ENCODE assay signal across 8 cellular contexts in the genomic region with DNA sequence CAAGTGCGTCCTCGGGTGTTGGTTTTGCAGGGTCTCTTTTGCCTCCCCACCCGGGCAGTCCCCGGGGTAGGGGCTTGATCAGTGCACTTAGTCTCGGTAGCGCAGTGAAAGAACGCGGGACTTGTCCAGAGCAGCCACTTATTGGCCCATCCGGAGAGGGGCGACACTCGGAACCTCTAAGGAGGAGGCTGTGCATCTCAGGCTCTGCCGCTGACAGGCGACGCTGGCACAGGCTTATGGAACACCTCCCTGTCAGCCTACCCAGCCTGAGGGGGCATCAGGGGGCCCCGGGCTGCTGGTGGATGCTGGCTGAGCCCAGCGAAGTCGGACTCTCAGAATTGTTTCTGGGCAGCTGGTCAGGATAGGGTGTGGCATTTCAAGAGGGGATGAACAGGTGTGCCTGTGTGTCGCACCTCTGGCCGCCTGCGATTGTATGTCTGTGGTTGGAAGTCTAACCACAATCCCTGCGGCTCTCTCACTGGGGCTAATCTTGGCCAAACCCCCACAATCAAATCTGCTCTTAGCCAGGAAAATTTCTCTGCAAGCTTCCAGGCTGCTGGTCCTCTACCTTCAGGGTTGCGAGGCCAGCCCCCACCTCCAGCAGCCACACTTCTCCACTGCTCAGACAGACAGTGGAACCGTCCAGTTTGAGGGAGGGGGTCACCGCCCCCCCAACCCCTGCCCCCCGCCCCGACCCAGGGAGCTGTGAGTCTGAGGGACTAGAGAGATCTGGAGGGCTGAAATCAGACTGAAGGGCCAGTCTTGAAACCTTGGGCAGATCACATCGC. TPM values are rescaled to one million over a fixed set of nuclear protein-coding genes. Genes with fewer than 3 reads are reported as not detected.
DNase-seq lines count a peak whose midpoint lies in the region; ATAC-seq, FAIRE-seq and TF ChIP-seq lines count a peak whose summit lies in the region.

No MANE protein-coding gene starts in this region.

- H3K9ac ChIP-seq in keratinocyte (ENCODE audit: control insufficient read depth, extremely low read depth, insufficient read depth, low read length) = peak overlapping the region; percentile 85

- no peaks in the 10 kb centered on the region for H3K9me1 ChIP-seq in keratinocyte (ENCODE audit: control insufficient read depth, extremely low read depth, insufficient read depth, low read length)

- no peak for TF ChIP-seq CTCF in brain microvascular endothelial cell (IDR thresholded peaks at IDR 0.05; ENCODE audit: low read depth, low read length, missing control alignments)
- TF ChIP-seq CTCF in keratinocyte (optimal IDR thresholded peaks at IDR 0.05 in 1 of 3, IDR thresholded peaks at IDR 0.05 in 1 of 3, conservative IDR thresholded peaks at IDR 0.05 in 1 of 3; ENCODE audit: extremely low read depth in 1 of 3, insufficient read depth in 2 of 3, low read length in 3 of 3) = no peak

- H3K4me1 ChIP-seq in keratinocyte (ENCODE audit: control insufficient read depth, extremely low read depth, insufficient read depth, low read length) = peaks cover 24% of the 10 kb centered on the region

- H3K4me2 ChIP-seq in keratinocyte (ENCODE audit: control insufficient read depth, extremely low read depth, insufficient read depth, low read depth, low read length) = peak overlapping the region; percentile 91

- no peaks in the 10 kb centered on the region for H3K36me3 ChIP-seq in brain microvascular endothelial cell (replicated peaks)
- H3K36me3 ChIP-seq in keratinocyte (ENCODE audit: control insufficient read depth in 2 of 2, extremely low read depth in 1 of 2, insufficient read depth in 2 of 2, low read length in 2 of 2) = peaks cover 0 to 7% of the 10 kb centered on the region in 2 experiments

- H3K9me3 ChIP-seq in keratinocyte (ENCODE audit: control insufficient read depth, low read depth, low read length) = no peaks in the 10 kb centered on the region

- ATAC-seq in GM21825 (IDR thresholded peaks at IDR 0.05; ENCODE audit: unreplicated experiment) = peak; percentile 12

- DNase-seq in Kasumi-1 (lab: John Stamatoyannopoulos, UW) (peak; percentile 52 to 64), SK-MEL-5 (ENCODE audit: low read depth, low spot score) (peak; percentile 69), brain microvascular endothelial cell (peak; percentile 53), keratinocyte (ENCODE audit: low read depth, low spot score) (no peak), ureter (ENCODE audit: low spot score) (no peak)
- peak; percentile 47 for DNase-seq in stimulated activated CD4-positive, alpha-beta T cell treated with anti-CD3 and anti-CD28 coated beads, Interleukin-4, amount 100 ng/mL, for 1 hour

- no peaks in the 10 kb centered on the region for H4K20me1 ChIP-seq in keratinocyte (ENCODE audit: control insufficient read depth, extremely low read depth, insufficient read depth, low read length)

- dilution Hi-C loops in keratinocyte (cut with MboI; ENCODE audit: extremely low pct_ligation_motif_present, low sequenced_read_pairs) = loop anchor here (10.0 kb wide), 1 partner anchor 60 kb away; the partner anchor contains the start of gene ARAP1

- H3K27ac ChIP-seq in brain microvascular endothelial cell (peak overlapping the region; percentile 98), keratinocyte (ENCODE audit: control insufficient read depth, insufficient read depth, low read length) (peak overlapping the region; percentile 77)

- H2AFZ ChIP-seq in keratinocyte (ENCODE audit: control insufficient read depth, low read length) = peak overlapping the region; percentile 93

- no peaks in the 10 kb centered on the region for H3K27me3 ChIP-seq in brain microvascular endothelial cell (replicated peaks)
- H3K27me3 ChIP-seq in keratinocyte (ENCODE audit: control insufficient read depth, extremely low read depth, insufficient read depth, low read length) = no peaks in the 10 kb centered on the region

- H3K79me2 ChIP-seq in keratinocyte (ENCODE audit: control insufficient read depth, insufficient read depth, low read length) = peaks cover 18% of the 10 kb centered on the region

- peak overlapping the region; percentile 75 for H3K4me3 ChIP-seq in GM08714 (ENCODE audit: low read length)
- peak overlapping the region; percentile 85 for H3K4me3 ChIP-seq in brain microvascular endothelial cell (ENCODE audit: low read depth, low read length)
- H3K4me3 ChIP-seq in keratinocyte (ENCODE audit: control insufficient read depth in 2 of 3, extremely low read depth in 1 of 3, insufficient read depth in 2 of 3, low read depth in 1 of 3, low read length in 3 of 3) = peak overlapping the region; percentile 68 to 89 (median 75)

- FAIRE-seq in keratinocyte (lab: Jason Lieb, UNC) = no peak

- in situ Hi-C loops in SK-MEL-5 (cut with HindIII; ENCODE audit: low pct_unique_long_range_greater_than_20kb, low sequenced_read_pairs) = no loop called here
- in situ Hi-C loops in brain microvascular endothelial cell (cut with HindIII; ENCODE audit: low pct_ligation_motif_present, low sequenced_read_pairs) = no loop called here

RNA-seq across cellular contexts. Expression of gene ATG16L2, which starts 0.8 kb away (rescaled TPM):
- 4.4 and 4.6 TPM in 2 replicates for total RNA-seq in SK-MEL-5 (2014; rRNA removed; shearing (Covaris generic))
- polyA plus RNA-seq in SK-MEL-5 (2015; cell fraction: cytosol; rRNA removed) = 5.3 and 6.3 TPM in 2 replicates
- 112 and 118 TPM in 2 replicates for polyA plus RNA-seq in SK-MEL-5 (2015; cell fraction: nucleus; rRNA removed)
- 8.0 to 18.3 TPM (median 9.9 TPM) in 3 replicates for polyA plus RNA-seq in keratinocyte
- 15.6 TPM for polyA plus RNA-seq in keratinocyte (2011; ENCODE audit: low read depth)
- polyA plus RNA-seq in keratinocyte (2011; cell fraction: cytosol; rRNA removed) = 1.3 and 2.6 TPM in 2 replicates
- 62.1 and 74.2 TPM in 2 replicates for polyA plus RNA-seq in keratinocyte (2011; cell fraction: nucleus; rRNA removed)
- 5.4 and 39.3 TPM in 2 replicates for polyA plus RNA-seq in keratinocyte (2012; ENCODE audit: low replicate concordance)
- polyA minus RNA-seq in keratinocyte = 7.0 to 9.6 TPM (median 7.1 TPM) in 3 replicates
- 3.1 TPM for polyA minus RNA-seq in keratinocyte (2011; cell fraction: cytosol; rRNA and poly(A)+ RNA removed)
- 9.6 and 17.8 TPM in 2 replicates for polyA minus RNA-seq in keratinocyte (2011; cell fraction: nucleus; rRNA and poly(A)+ RNA removed)
- 39.7 TPM for total RNA-seq in ureter

RNA-seq across cellular contexts. Expression of gene STARD10, which starts 21.2 kb away (rescaled TPM):
- 62.8 and 65.4 TPM in 2 replicates for total RNA-seq in SK-MEL-5 (2014; rRNA removed; shearing (Covaris generic))
- 30.1 and 31.8 TPM in 2 replicates for polyA plus RNA-seq in SK-MEL-5 (2015; cell fraction: cytosol; rRNA removed)
- polyA plus RNA-seq in SK-MEL-5 (2015; cell fraction: nucleus; rRNA removed) = 47.1 and 59.3 TPM in 2 replicates
- 67.0 to 115 TPM (median 79.2 TPM) in 3 replicates for polyA plus RNA-seq in keratinocyte
- polyA plus RNA-seq in keratinocyte (2011; ENCODE audit: low read depth) = 37.5 TPM
- polyA plus RNA-seq in keratinocyte (2011; cell fraction: cytosol; rRNA removed) = 85.7 and 109 TPM in 2 replicates
- polyA plus RNA-seq in keratinocyte (2011; cell fraction: nucleus; rRNA removed) = 33.0 and 34.4 TPM in 2 replicates
- 60.4 and 67.0 TPM in 2 replicates for polyA plus RNA-seq in keratinocyte (2012; ENCODE audit: low replicate concordance)
- 60.1 to 123 TPM (median 113 TPM) in 3 replicates for polyA minus RNA-seq in keratinocyte
- 104 TPM for polyA minus RNA-seq in keratinocyte (2011; cell fraction: cytosol; rRNA and poly(A)+ RNA removed)
- 18.1 and 21.2 TPM in 2 replicates for polyA minus RNA-seq in keratinocyte (2011; cell fraction: nucleus; rRNA and poly(A)+ RNA removed)
- 66.7 TPM for total RNA-seq in ureter

Comparison
In these comparisons a context has a peak if more than half of its experiments do, and no peak if none do; other contexts are left out.
1. DNase-seq: peak in Kasumi-1 (2 of 2), SK-MEL-5 (single experiment), brain microvascular endothelial cell (single experiment) and stimulated activated CD4-positive, alpha-beta T cell treated with anti-CD3 and anti-CD28 coated beads, Interleukin-4, amount 100 ng/mL, for 1 hour (single experiment); none in keratinocyte (single experiment) and ureter (single experiment).
2. Peak in every context shown above with its lines, with median percentiles within 50 percentile points of each other: H3K4me3 ChIP-seq.